ENCODE assay signal across 14 cellular contexts in the genomic region with DNA sequence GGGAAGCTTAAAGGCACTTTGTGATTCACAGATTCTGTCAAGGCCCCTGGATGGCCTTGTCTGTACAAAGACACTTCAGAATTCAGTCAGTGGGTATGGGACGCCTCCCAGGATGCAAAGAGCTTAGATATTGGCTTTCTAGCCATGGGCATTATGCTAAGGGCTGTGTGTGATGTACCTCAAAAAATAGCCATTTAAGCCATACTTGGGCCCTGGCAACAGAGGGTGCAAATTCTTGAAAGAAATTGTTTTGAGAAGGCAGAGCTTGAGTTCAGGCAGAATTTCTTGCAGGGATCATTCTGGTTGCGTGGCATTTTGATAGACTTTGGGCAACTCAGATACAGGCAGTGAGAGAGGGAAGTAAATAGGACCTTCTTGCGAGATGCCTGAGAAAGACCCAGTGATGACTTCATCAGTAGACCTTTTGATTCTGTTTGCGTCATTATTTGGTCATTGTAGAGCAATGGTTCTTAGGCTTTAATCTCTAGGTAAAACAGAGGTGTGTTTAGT. TPM values are rescaled to one million over a fixed set of nuclear protein-coding genes. Genes with fewer than 3 reads are reported as not detected.
DNase-seq lines count a peak whose midpoint lies in the region; ATAC-seq and TF ChIP-seq lines count a peak whose summit lies in the region.
"Had no signal": no experiment of that assay in that cellular context is flagged by ENCODE, and none has a peak within 500 bp of the region (broad histone marks: within the 10 kb centered on the region; RNA-seq: fewer than 3 reads in every experiment).

No MANE protein-coding gene starts in this region.

- intact Hi-C loops in CD4-positive, alpha-beta memory T cell (cut with micrococcal nuclease), result loop anchor here (5.0 kb wide), 1 partner anchor 73 kb away; no protein-coding TSS in a partner anchor
- intact Hi-C loops in natural killer cell (cut with micrococcal nuclease), result loop anchor here (5.0 kb wide), 3 partner anchors 37 to 238 kb away; no protein-coding TSS in a partner anchor

- peaks cover 4% of the 10 kb centered on the region for H3K36me3 ChIP-seq in CD4-positive, alpha-beta memory T cell (ENCODE audit: insufficient read depth, low read length)
- peaks cover 35% of the 10 kb centered on the region for H3K36me3 ChIP-seq in KOPT-K1 (ENCODE audit: insufficient read depth, low read length)
- H3K36me3 ChIP-seq: neural progenitor cell had no signal

- CTCF ChIA-PET in CD4-positive, alpha-beta memory T cell (lab: Charles Lee; ENCODE audit: partially characterized antibody), result interaction anchor here (1.7 to 4.2 kb wide), 2 partner anchors 17 to 474 kb away, joined by 3 to 36 read pairs; a partner anchor contains a TSS

- H3K36me3 Mint-ChIP-seq in CD4-positive, alpha-beta memory T cell, result peaks cover 23 to 41% of the 10 kb centered on the region in 2 donors
- H3K36me3 Mint-ChIP-seq in activated naive CD8-positive, alpha-beta T cell, result peaks cover 20% of the 10 kb centered on the region
- no peaks in the 10 kb centered on the region for H3K36me3 Mint-ChIP-seq in natural killer cell
- H3K36me3 Mint-ChIP-seq: neural progenitor cell had no signal

- DNase-seq in CD4-positive, alpha-beta memory T cell, result no peak
- DNase-seq in natural killer cell (no peak), NCI-H226 (no peak), GM19238 (ENCODE audit: insufficient read length, low spot score) (no peak)
- DNase-seq: activated CD4-positive, CD25-positive, alpha-beta regulatory T cell treated with anti-CD3 and anti-CD28 coated beads, Interleukin-2, amount 50 U/mL, for 72 hours; NCI-H2107; Right ventricle myocardium superior; stimulated activated CD4-positive, alpha-beta T cell treated with anti-CD3 and anti-CD28 coated beads, Interleukin-15, amount 100 ng/mL, for 24 hours; stimulated activated naive CD4-positive, alpha-beta T cell treated with Interleukin-2 at 50 U/mL for 16 hours had no signal

- peak overlapping the region; percentile 90 to 100 (median 96) for H3K27ac Mint-ChIP-seq in CD4-positive, alpha-beta memory T cell
- peak overlapping the region; percentile 98 for H3K27ac Mint-ChIP-seq in activated naive CD8-positive, alpha-beta T cell
- H3K27ac Mint-ChIP-seq in natural killer cell, result peak overlapping the region; percentile 93 to 99
- H3K27ac Mint-ChIP-seq: neural progenitor cell had no signal

- H3K27me3 Mint-ChIP-seq in CD4-positive, alpha-beta memory T cell, result no peaks in the 10 kb centered on the region
- H3K27me3 Mint-ChIP-seq in activated naive CD8-positive, alpha-beta T cell, result no peaks in the 10 kb centered on the region
- H3K27me3 Mint-ChIP-seq in natural killer cell (ENCODE audit: low read depth in 2 of 2), result no peaks in the 10 kb centered on the region

- ATAC-seq in natural killer cell, result no peak
- no peak for ATAC-seq in GM18511 (IDR thresholded peaks at IDR 0.05; ENCODE audit: unreplicated experiment)
- ATAC-seq: esophagus mucosa had no signal

- H3K4me1 Mint-ChIP-seq in CD4-positive, alpha-beta memory T cell, result peaks cover 64 to 95% (median 77%) of the 10 kb centered on the region in 4 donors
- H3K4me1 Mint-ChIP-seq in activated naive CD8-positive, alpha-beta T cell (ENCODE audit: low read depth), result peaks cover 84% of the 10 kb centered on the region
- H3K4me1 Mint-ChIP-seq in natural killer cell, result peaks cover 91 to 92% of the 10 kb centered on the region in 2 donors

- no peaks in the 10 kb centered on the region for H3K9me3 Mint-ChIP-seq in CD4-positive, alpha-beta memory T cell
- no peaks in the 10 kb centered on the region for H3K9me3 Mint-ChIP-seq in activated naive CD8-positive, alpha-beta T cell (ENCODE audit: low read depth)
- H3K9me3 Mint-ChIP-seq in natural killer cell, result no peaks in the 10 kb centered on the region
- H3K9me3 Mint-ChIP-seq: neural progenitor cell had no signal

- H3K9me3 ChIP-seq in CD4-positive, alpha-beta memory T cell (ENCODE audit: control insufficient read depth in 1 of 2, low read length in 2 of 2), result no peaks in the 10 kb centered on the region
- no peaks in the 10 kb centered on the region for H3K9me3 ChIP-seq in KOPT-K1 (ENCODE audit: insufficient read depth, low read length, poor library complexity, severe bottlenecking)

- POLR2A ChIA-PET in CD4-positive, alpha-beta memory T cell (lab: Charles Lee; ENCODE audit: partially characterized antibody), result interaction anchor here (0.6 to 9.7 kb wide), 7 partner anchors 17 to 110 kb away, joined by 3 to 193 read pairs (median 3); no protein-coding TSS in a partner anchor

- peak overlapping the region; percentile 32 to 97 (median 86) for H3K4me3 Mint-ChIP-seq in CD4-positive, alpha-beta memory T cell
- peak overlapping the region; percentile 87 for H3K4me3 Mint-ChIP-seq in activated naive CD8-positive, alpha-beta T cell
- peak overlapping the region; percentile 89 for H3K4me3 Mint-ChIP-seq in natural killer cell
- H3K4me3 Mint-ChIP-seq: neural progenitor cell had no signal

- no peaks in the 10 kb centered on the region for H3K27me3 ChIP-seq in CD4-positive, alpha-beta memory T cell (ENCODE audit: insufficient read depth, low read length)

- H3K4me3 ChIP-seq in CD4-positive, alpha-beta memory T cell (ENCODE audit: low read length in 2 of 2), result no peak overlapping the region
- H3K4me3 ChIP-seq: neural progenitor cell had no signal

- H3K27ac ChIP-seq in CD4-positive, alpha-beta memory T cell (ENCODE audit: low read depth, low read length), result peak overlapping the region; percentile 69
- peak overlapping the region; percentile 98 for H3K27ac ChIP-seq in KOPT-K1 (ENCODE audit: low read depth, low read length, poor library complexity, severe bottlenecking)
- H3K27ac ChIP-seq: neural progenitor cell had no signal

- peaks cover 89% of the 10 kb centered on the region for H3K4me1 ChIP-seq in CD4-positive, alpha-beta memory T cell (ENCODE audit: insufficient read depth, low read length)

- no peak for TF ChIP-seq CTCF in natural killer cell (IDR thresholded peaks at IDR 0.05)

RNA-seq across cellular contexts. Expression of a gene that starts 3.9 kb away (rescaled TPM):
- total RNA-seq in CD4-positive, alpha-beta memory T cell, result 100 to 1,000 TPM; 317 to 325 TPM
- 100 to 1,000 TPM; 432 to 516 TPM for polyA plus RNA-seq in CD4-positive, alpha-beta memory T cell
- total RNA-seq in natural killer cell, result 100 to 1,000 TPM; 464 to 542 (median 532) TPM
